In the genomic region with DNA sequence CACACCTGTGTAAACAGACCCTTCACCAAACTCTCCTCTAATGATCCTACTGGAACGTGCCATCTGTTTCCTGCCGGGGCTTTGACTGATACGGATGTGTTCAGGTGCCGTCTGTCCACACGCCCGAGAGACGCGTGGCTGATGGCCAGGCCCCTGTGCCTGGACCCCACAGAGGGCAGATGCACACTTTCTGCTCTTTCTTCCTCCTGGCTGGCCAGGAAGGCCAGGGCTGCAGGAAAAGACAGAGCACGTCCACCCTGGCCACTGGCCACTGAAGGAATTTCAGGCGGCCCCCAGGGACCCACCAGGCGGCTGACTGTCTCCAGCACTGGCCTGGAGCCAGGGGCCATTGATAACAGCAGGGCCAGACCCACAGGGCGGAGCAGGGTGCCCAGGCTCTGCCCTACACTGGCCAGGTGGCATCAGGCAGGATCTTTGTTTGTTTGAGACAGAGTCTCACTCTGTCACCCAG, we compare ENCODE assay signal across 12 cellular contexts. TPM values are rescaled to one million over a fixed set of nuclear protein-coding genes. Genes with fewer than 3 reads are reported as not detected.
DNase-seq lines count a peak whose midpoint lies in the region; ATAC-seq and TF ChIP-seq lines count a peak whose summit lies in the region.
"Had no signal": no experiment of that assay in that cellular context is flagged by ENCODE, and none has a peak within 500 bp of the region (broad histone marks: within the 10 kb centered on the region; RNA-seq: fewer than 3 reads in every experiment).

No MANE protein-coding gene starts in this region.

- no peaks in the 10 kb centered on the region for H3K36me3 Mint-ChIP-seq in activated T-helper 17 cell treated with anti-CD3 and anti-CD28 coated beads, Interleukin-2, amount 50 U/mL, for 72 hours (ENCODE audit: low read depth)
- H3K36me3 Mint-ChIP-seq in WTC11, result no peaks in the 10 kb centered on the region
- H3K36me3 Mint-ChIP-seq: activated CD4-positive, alpha-beta memory T cell treated with anti-CD3 and anti-CD28 coated beads for 36 hours; IgD-negative memory B cell had no signal

- H3K4me3 ChIP-seq in HEK293 (ENCODE audit: low read depth, low read length) (no peak overlapping the region), heart left ventricle (peak overlapping the region in 1 of 12 donors; percentile 8), left lung (no peak overlapping the region)

- H3K36me3 ChIP-seq in HEK293 (ENCODE audit: control insufficient read depth in 2 of 2, insufficient read depth in 1 of 2, low read length in 2 of 2) (no peaks in the 10 kb centered on the region), heart left ventricle (no peaks in the 10 kb centered on the region), left lung (no peaks in the 10 kb centered on the region)

- H3K27me3 Mint-ChIP-seq in activated T-helper 17 cell treated with anti-CD3 and anti-CD28 coated beads, Interleukin-2, amount 50 U/mL, for 72 hours, result no peaks in the 10 kb centered on the region
- H3K27me3 Mint-ChIP-seq in WTC11 (ENCODE audit: low read depth), result no peaks in the 10 kb centered on the region
- H3K27me3 Mint-ChIP-seq: activated CD4-positive, alpha-beta memory T cell treated with anti-CD3 and anti-CD28 coated beads for 36 hours had no signal

- H3K9me3 ChIP-seq in HEK293 (ENCODE audit: control insufficient read depth, insufficient read depth, low read depth, low read length) (no peaks in the 10 kb centered on the region), heart left ventricle (no peaks in the 10 kb centered on the region), left lung (no peaks in the 10 kb centered on the region)

- CTCF ChIA-PET in HEK293 (lab: Yijun Ruan, JAX), result interaction anchor here (1.0 to 3.6 kb wide), 2 partner anchors 12 kb away, joined by 8 to 18 read pairs; no protein-coding TSS in a partner anchor
- CTCF ChIA-PET in WTC11 (lab: Charles Lee), result interaction anchor here (8.1 kb wide), 1 partner anchor 11 kb away, joined by 79 read pairs; no protein-coding TSS in a partner anchor

- no peak overlapping the region for H3K4me3 Mint-ChIP-seq in activated T-helper 17 cell treated with anti-CD3 and anti-CD28 coated beads, Interleukin-2, amount 50 U/mL, for 72 hours
- no peak overlapping the region for H3K4me3 Mint-ChIP-seq in WTC11
- H3K4me3 Mint-ChIP-seq: activated CD4-positive, alpha-beta memory T cell treated with anti-CD3 and anti-CD28 coated beads for 36 hours; IgD-negative memory B cell had no signal

- DNase-seq in NCI-H774 (lab: John Stamatoyannopoulos, UW) (peak; percentile 22), heart left ventricle (peak; percentile 80 to 91 (median 87)), retina (peak; percentile 1), WTC11 (ENCODE audit: low spot score) (no peak), left lung (no peak)
- DNase-seq: activated CD4-positive, alpha-beta memory T cell treated with anti-CD3 and anti-CD28 coated beads for 36 hours; EL; foreskin melanocyte had no signal

- TF ChIP-seq CTCF in HEK293 (tag by site-specific recombination; IDR thresholded peaks at IDR 0.05) (no peak), heart left ventricle (IDR thresholded peaks at IDR 0.05) (no peak), WTC11 (IDR thresholded peaks at IDR 0.05) (no peak), left lung (IDR thresholded peaks at IDR 0.05) (no peak)

- no peaks in the 10 kb centered on the region for H3K4me1 ChIP-seq in HEK293 (ENCODE audit: control insufficient read depth, insufficient read depth, low read length)
- peaks cover 33 to 92% (median 82%) of the 10 kb centered on the region in 12 donors for H3K4me1 ChIP-seq in heart left ventricle
- H3K4me1 ChIP-seq in left lung, result peaks cover 29 to 83% of the 10 kb centered on the region in 2 donors

- 4 to 23% (median 8%) methylated on average over 12 of the region's 12 CpGs for WGBS in heart left ventricle, 4 donors

- H3K4me1 Mint-ChIP-seq in activated T-helper 17 cell treated with anti-CD3 and anti-CD28 coated beads, Interleukin-2, amount 50 U/mL, for 72 hours, result peaks cover 10% of the 10 kb centered on the region
- H3K4me1 Mint-ChIP-seq in WTC11, result peaks cover 7% of the 10 kb centered on the region; the same call in 1 of the 2 replicates

- H3K27ac ChIP-seq in HEK293 (ENCODE audit: extremely low read depth, low read depth, low read length) (no peak overlapping the region), heart left ventricle (peak overlapping the region; percentile 34 to 98 (median 94)), left lung (peak overlapping the region in 1 of 2 donors; percentile 50)

- no peaks in the 10 kb centered on the region for H3K27me3 ChIP-seq in heart left ventricle
- H3K27me3 ChIP-seq in left lung, result no peaks in the 10 kb centered on the region

- H3K27ac Mint-ChIP-seq in activated T-helper 17 cell treated with anti-CD3 and anti-CD28 coated beads, Interleukin-2, amount 50 U/mL, for 72 hours, result no peak overlapping the region
- H3K27ac Mint-ChIP-seq in WTC11, result no peak overlapping the region
- H3K27ac Mint-ChIP-seq: activated CD4-positive, alpha-beta memory T cell treated with anti-CD3 and anti-CD28 coated beads for 36 hours had no signal

- intact Hi-C loops in heart left ventricle (cut with DNase I), result loop anchor here in 2 of 10 donors (2.0 to 10.0 kb wide), 4 partner anchors 13 to 96 kb away; no protein-coding TSS in a partner anchor
- intact Hi-C loops in left lung (cut with DNase I), result no loop called here

- no peak for TF ChIP-seq POLR2A in heart left ventricle (IDR thresholded peaks at IDR 0.05)

- POLR2A ChIA-PET in HEK293 (lab: Yijun Ruan, JAX) (no interaction called here), WTC11 (lab: Charles Lee) (no interaction called here)

- peak; percentile 6 to 9 (median 8) for ATAC-seq in heart left ventricle
- no peak for ATAC-seq in activated T-helper 17 cell treated with anti-CD3 and anti-CD28 coated beads, Interleukin-2, amount 50 U/mL, for 72 hours (replicated peaks)
- ATAC-seq in WTC11, result no peak
- ATAC-seq in HG03457 (IDR thresholded peaks at IDR 0.05; ENCODE audit: unreplicated experiment), result no peak
- ATAC-seq in left lung, result no peak

- no peaks in the 10 kb centered on the region for H3K9me3 Mint-ChIP-seq in activated T-helper 17 cell treated with anti-CD3 and anti-CD28 coated beads, Interleukin-2, amount 50 U/mL, for 72 hours
- no peaks in the 10 kb centered on the region for H3K9me3 Mint-ChIP-seq in WTC11
- H3K9me3 Mint-ChIP-seq: activated CD4-positive, alpha-beta memory T cell treated with anti-CD3 and anti-CD28 coated beads for 36 hours had no signal

TF ChIP-seq in HEK293, 187 proteins besides CTCF, POLR2A, EP300 and RAD21 (continues in another document):
- no peak for TF ChIP-seq ZSCAN23 (tag by site-specific recombination; IDR thresholded peaks at IDR 0.05)

RNA-seq across cellular contexts. Expression of a gene that starts 3.6 kb away (rescaled TPM):
- total RNA-seq in heart left ventricle (100 to 1,000 TPM; 116 to 252 (median 133) TPM), WTC11 (2021) (3.7 to 4.4 TPM (median 4.2 TPM) in 3 replicates), left lung (100 to 1,000 TPM; 173 to 354 TPM)
- 100 to 1,000 TPM; 156 to 245 TPM for polyA plus RNA-seq in heart left ventricle
- total RNA-seq in activated T-helper 17 cell treated with anti-CD3 and anti-CD28 coated beads, Interleukin-2, amount 50 U/mL, for 72 hours, result 10 to 100 TPM in 1 of 2 donors, 1 to 10 TPM in 1; 10.0 to 18.7 TPM

RNA-seq across cellular contexts. Expression of a gene that starts 19.4 kb away (rescaled TPM):
- total RNA-seq in heart left ventricle, result 100 to 1,000 TPM; 415 to 810 (median 586) TPM
- polyA plus RNA-seq in heart left ventricle, result 1,000 to 10,000 TPM in 1 of 2 donors, 100 to 1,000 TPM in 1; 312 to 1,060 TPM
- 10 to 100 TPM; 23.2 to 79.0 TPM for total RNA-seq in activated T-helper 17 cell treated with anti-CD3 and anti-CD28 coated beads, Interleukin-2, amount 50 U/mL, for 72 hours
- total RNA-seq in WTC11 (2021), result 27.5 to 34.9 TPM (median 34.4 TPM) in 3 replicates
- total RNA-seq in left lung, result 100 to 1,000 TPM; 111 to 264 TPM

RNA-seq across cellular contexts. Expression of a gene that starts 41.3 kb away (rescaled TPM):
- total RNA-seq in heart left ventricle, result 10 to 100 TPM; 28.4 to 75.9 (median 45.6) TPM
- 10 to 100 TPM; 35.7 to 37.5 TPM for polyA plus RNA-seq in heart left ventricle
- 100 to 1,000 TPM in 1 of 2 donors, 10 to 100 TPM in 1; 61.7 to 124 TPM for total RNA-seq in activated T-helper 17 cell treated with anti-CD3 and anti-CD28 coated beads, Interleukin-2, amount 50 U/mL, for 72 hours
- total RNA-seq in WTC11 (2021), result 45.1 to 47.5 TPM (median 45.3 TPM) in 3 replicates
- total RNA-seq in left lung, result 10 to 100 TPM; 43.5 to 57.0 TPM

RNA-seq across cellular contexts. Expression of a gene that starts 55.4 kb away (rescaled TPM):
- total RNA-seq in heart left ventricle (10 to 100 TPM; 39.9 to 55.1 (median 41.5) TPM), WTC11 (2021) (67.7 to 81.7 TPM (median 69.3 TPM) in 3 replicates), left lung (10 to 100 TPM; 59.3 to 97.4 TPM)
- polyA plus RNA-seq in heart left ventricle, result 10 to 100 TPM; 36.8 to 50.1 TPM
- total RNA-seq in activated T-helper 17 cell treated with anti-CD3 and anti-CD28 coated beads, Interleukin-2, amount 50 U/mL, for 72 hours, result 10 to 100 TPM; 56.7 to 95.6 TPM

RNA-seq across cellular contexts. Expression of a gene that starts 58.8 kb away (rescaled TPM):
- 10 to 100 TPM; 28.3 to 66.1 (median 42.6) TPM for total RNA-seq in heart left ventricle
- polyA plus RNA-seq in heart left ventricle, result 10 to 100 TPM; 17.0 to 72.0 TPM
- total RNA-seq in activated T-helper 17 cell treated with anti-CD3 and anti-CD28 coated beads, Interleukin-2, amount 50 U/mL, for 72 hours, result 10 to 100 TPM; 19.6 to 19.8 TPM
- 25.1 to 25.7 TPM (median 25.4 TPM) in 3 replicates for total RNA-seq in WTC11 (2021)
- 10 to 100 TPM; 62.5 to 89.9 TPM for total RNA-seq in left lung

Comparison
In these comparisons a context has a peak if more than half of its experiments do, and no peak if none do; other contexts are left out.
1. DNase-seq: peak in NCI-H774 (single experiment), heart left ventricle (5 of 5) and retina (single experiment); none in WTC11 (single experiment) and left lung (0 of 2).
2. ATAC-seq: peak in heart left ventricle (4 of 4); none in activated T-helper 17 cell treated with anti-CD3 and anti-CD28 coated beads, Interleukin-2, amount 50 U/mL, for 72 hours (single experiment), WTC11 (single experiment), HG03457 (single experiment) and left lung (single experiment).
3. RNA of a gene that starts 3.6 kb away (total RNA-seq): 173 to 354 TPM in left lung and 116 to 252 TPM in heart left ventricle; 10.0 to 18.7 TPM in activated T-helper 17 cell treated with anti-CD3 and anti-CD28 coated beads, Interleukin-2, amount 50 U/mL, for 72 hours and 3.7 to 4.4 TPM in WTC11; every median in the first group is over 4 times any median in the second.